21 cellular contexts compared by ENCODE assay signal in genomic region chr21:28811860-28812259, GRCh38.
"Had no signal": no experiment of that assay in that cellular context is flagged by ENCODE, and none has a peak within 500 bp of the region (broad histone marks: within the 10 kb centered on the region; RNA-seq: fewer than 3 reads in every experiment).

No MANE protein-coding gene starts in this region.

- H3K27me3 ChIP-seq: dorsolateral prefrontal cortex, esophagus muscularis mucosa, gastrocnemius medialis, heart right ventricle, left lung had no signal

- H3K36me3 ChIP-seq: esophagus muscularis mucosa, gastrocnemius medialis, left lung, lower lobe of right lung had no signal

- H3K4me1 Mint-ChIP-seq: mesothelial cell of epicardium, naive B cell had no signal

- H3K27ac Mint-ChIP-seq: mesothelial cell of epicardium had no signal

- DNase-seq: dermis blood vessel endothelial cell; dorsolateral prefrontal cortex; effector CD4-positive, alpha-beta T cell; effector memory CD4-positive, alpha-beta T cell; foreskin fibroblast; foreskin melanocyte; gastrocnemius medialis; glutamatergic neuron; head of caudate nucleus; heart right ventricle; hippocampal formation; left cardiac atrium; left lung; left ventricle myocardium superior; lower lobe of right lung; mesenchymal stem cell; mucosa of descending colon; naive B cell had no signal

- H3K4me1 ChIP-seq: gastrocnemius medialis, heart right ventricle, left lung, lower lobe of right lung had no signal

- H3K27ac ChIP-seq: coronary artery, dorsolateral prefrontal cortex, esophagus muscularis mucosa, gastrocnemius medialis, heart right ventricle, left lung, lower lobe of right lung had no signal

- H3K9me3 ChIP-seq: gastrocnemius medialis, lower lobe of right lung, mucosa of descending colon had no signal

- H3K4me3 Mint-ChIP-seq: mesothelial cell of epicardium, naive B cell had no signal

- H3K4me3 ChIP-seq: coronary artery, dorsolateral prefrontal cortex, esophagus muscularis mucosa, gastrocnemius medialis, heart right ventricle, left lung, lower lobe of right lung, mucosa of descending colon had no signal

- ATAC-seq: gastrocnemius medialis, heart right ventricle, left cardiac atrium, left lung, left ventricle myocardium superior, lower lobe of right lung, mucosa of descending colon had no signal
